In the genomic region with DNA sequence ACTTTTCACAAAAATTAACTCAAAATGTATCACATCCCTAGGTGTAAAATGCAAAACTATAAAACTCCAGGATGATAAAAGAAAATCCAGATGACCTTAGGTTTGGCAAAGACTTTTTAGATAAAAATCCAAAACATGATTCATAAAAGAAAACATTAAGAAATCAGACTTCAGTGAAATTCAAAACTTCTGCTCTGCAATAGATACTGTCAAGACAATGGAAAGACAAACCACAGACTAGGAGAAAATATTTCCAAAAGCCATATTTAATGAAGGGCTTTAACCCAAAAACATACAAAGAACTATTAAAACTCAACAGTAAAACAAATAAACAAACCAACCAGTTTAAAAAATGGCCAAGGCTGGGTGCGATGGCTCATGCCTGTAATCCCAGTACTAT, we compare ENCODE assay signal across 24 cellular contexts.
"Had no signal": no experiment of that assay in that cellular context is flagged by ENCODE, and none has a peak within 500 bp of the region (broad histone marks: within the 10 kb centered on the region; RNA-seq: fewer than 3 reads in every experiment).

No MANE protein-coding gene starts in this region.

- H3K9me3 ChIP-seq: colonic mucosa, left ventricle myocardium inferior, lower lobe of right lung, ovary, tibial artery, upper lobe of right lung, vagina had no signal

- H2AFZ ChIP-seq: neural progenitor cell had no signal

- H3K36me3 Mint-ChIP-seq: immature natural killer cell; memory B cell; mesothelial cell of epicardium; natural killer cell treated with Interleukin-12 subunit alpha and Interleukin-12 subunit beta and Interleukin-15 and Interleukin-18, amount 100 ng/mL, for 72 hours; neural progenitor cell; stimulated activated effector memory CD8-positive, alpha-beta T cell treated with anti-CD3 and anti-CD28 coated beads, Interleukin-12 subunit alpha, Interleukin-12 subunit beta, amount 100 ng/mL, for 72 hours had no signal

- H3K4me1 Mint-ChIP-seq: immature natural killer cell; memory B cell; stimulated activated effector memory CD8-positive, alpha-beta T cell treated with anti-CD3 and anti-CD28 coated beads, Interleukin-12 subunit alpha, Interleukin-12 subunit beta, amount 100 ng/mL, for 72 hours had no signal

- H3K27ac ChIP-seq: colonic mucosa, foreskin keratinocyte, left ventricle myocardium inferior, lower lobe of right lung, neural progenitor cell, ovary, tibial artery, upper lobe of right lung, vagina had no signal

- H3K4me3 Mint-ChIP-seq: endodermal cell; immature natural killer cell; memory B cell; mesothelial cell of epicardium; natural killer cell treated with Interleukin-12 subunit alpha and Interleukin-12 subunit beta and Interleukin-15 and Interleukin-18, amount 100 ng/mL, for 72 hours; neural progenitor cell; stimulated activated effector memory CD8-positive, alpha-beta T cell treated with anti-CD3 and anti-CD28 coated beads, Interleukin-12 subunit alpha, Interleukin-12 subunit beta, amount 100 ng/mL, for 72 hours had no signal

- DNase-seq: colonic mucosa; effector CD4-positive, alpha-beta T cell; endodermal cell; foreskin keratinocyte; immature natural killer cell; kidney; left cardiac atrium; left ventricle myocardium inferior; lower lobe of right lung; nucleus accumbens; ovary; right cardiac atrium; stimulated activated CD4-positive, alpha-beta T cell treated with anti-CD3 and anti-CD28 coated beads, Interleukin-4, amount 100 ng/mL, for 1 hour; stimulated activated CD8-positive, alpha-beta memory T cell treated with anti-CD3 and anti-CD28 coated beads, Interleukin-4, amount 100 ng/mL, for 48 hours; stimulated activated naive CD8-positive, alpha-beta T cell treated with anti-CD3 and anti-CD28 coated beads, Interleukin-15, Interleukin-2, amounts not matched to agents 100 U/mL and 50 U/mL, for 24 hours; tibial artery; upper lobe of right lung had no signal

- H3K27me3 ChIP-seq: colonic mucosa, foreskin keratinocyte, neural progenitor cell, ovary, tibial artery, upper lobe of right lung, vagina had no signal

- H3K4me1 ChIP-seq: colonic mucosa, foreskin keratinocyte, left ventricle myocardium inferior, lower lobe of right lung, upper lobe of right lung, vagina had no signal

- H3K36me3 ChIP-seq: colonic mucosa, left ventricle myocardium inferior, lower lobe of right lung, neural progenitor cell, ovary, tibial artery, upper lobe of right lung, vagina had no signal

- H3K9me3 Mint-ChIP-seq: endodermal cell, memory B cell, neural progenitor cell had no signal

- H3K9ac ChIP-seq: neural progenitor cell had no signal

- H3K27ac Mint-ChIP-seq: endodermal cell; immature natural killer cell; memory B cell; mesothelial cell of epicardium; natural killer cell treated with Interleukin-12 subunit alpha and Interleukin-12 subunit beta and Interleukin-15 and Interleukin-18, amount 100 ng/mL, for 72 hours; neural progenitor cell; stimulated activated effector memory CD8-positive, alpha-beta T cell treated with anti-CD3 and anti-CD28 coated beads, Interleukin-12 subunit alpha, Interleukin-12 subunit beta, amount 100 ng/mL, for 72 hours had no signal

- H3K4me3 ChIP-seq: colonic mucosa, left ventricle myocardium inferior, lower lobe of right lung, neural progenitor cell, ovary, smooth muscle cell, tibial artery, upper lobe of right lung, vagina had no signal

- H3K27me3 Mint-ChIP-seq: memory B cell; natural killer cell treated with Interleukin-12 subunit alpha and Interleukin-12 subunit beta and Interleukin-15 and Interleukin-18, amount 100 ng/mL, for 72 hours had no signal

- H3K4me2 ChIP-seq: neural progenitor cell, smooth muscle cell had no signal
